In the genomic region with DNA sequence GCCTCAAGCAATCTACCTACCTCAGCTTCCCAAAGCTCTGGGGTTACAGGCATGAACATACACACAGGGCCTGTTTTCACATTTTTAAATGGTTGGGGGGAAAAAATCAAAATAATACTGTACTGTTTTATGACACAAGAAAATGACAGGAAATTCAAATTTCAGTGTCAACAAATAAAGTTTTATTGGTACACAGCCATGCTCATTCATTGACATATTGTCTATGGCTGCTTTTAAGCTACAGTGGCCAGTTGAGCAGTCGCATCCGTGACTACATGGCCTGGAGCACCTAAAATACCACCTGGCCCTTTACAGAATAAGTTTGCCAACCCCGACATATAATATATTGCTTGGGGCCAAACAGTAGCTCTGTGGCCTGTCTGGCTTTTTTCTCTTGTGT, we compare ENCODE assay signal across 14 cellular contexts. TPM values are rescaled to one million over a fixed set of nuclear protein-coding genes. Genes with fewer than 3 reads are reported as not detected.
"Had no signal": no experiment of that assay in that cellular context is flagged by ENCODE, and none has a peak within 500 bp of the region (broad histone marks: within the 10 kb centered on the region; RNA-seq: fewer than 3 reads in every experiment).

No MANE protein-coding gene starts in this region.

- H3K4me1 ChIP-seq: colonic mucosa, prostate gland had no signal

- DNase-seq: activated CD4-positive, alpha-beta memory T cell treated with anti-CD3 and anti-CD28 coated beads, Interleukin-2, amount 10 ng/mL, durations not matched to agents 7 days and 5 days; activated gamma-delta T cell treated with Interleukin-2 at 50 U/mL for 16 hours; activated naive CD8-positive, alpha-beta T cell treated with anti-CD3 and anti-CD28 coated beads, Interleukin-2, amount 10 ng/mL, durations not matched to agents 7 days and 5 days; activated T-cell treated with anti-CD3 and anti-CD28 coated beads, Interleukin-2, amount 50 U/mL, for 72 hours; effector CD4-positive, alpha-beta T cell; glutamatergic neuron; left colon; stimulated activated CD4-positive, alpha-beta T cell treated with anti-CD3 and anti-CD28 coated beads, Interleukin-4, amount 100 ng/mL, for 4 hours; T-helper 9 cell had no signal

- H3K4me3 ChIP-seq: colonic mucosa, prostate gland, SJCRH30 had no signal

- H3K27ac ChIP-seq: prostate gland, SJCRH30, VCaP had no signal

- H3K36me3 ChIP-seq: colonic mucosa, prostate gland, SJCRH30 had no signal

- ATAC-seq: activated T-cell treated with anti-CD3 and anti-CD28 coated beads, Interleukin-2, amount 50 U/mL, for 72 hours had no signal

- H3K27me3 ChIP-seq: colonic mucosa had no signal

- H3K9me3 ChIP-seq: colonic mucosa, prostate gland, SJCRH30 had no signal

RNA-seq across cellular contexts. Expression of a gene that starts 56.4 kb away (rescaled TPM):
- total RNA-seq: activated CD4-positive, alpha-beta memory T cell treated with anti-CD3 and anti-CD28 coated beads, Interleukin-2, amount 10 ng/mL, durations not matched to agents 7 days and 5 days; activated naive CD8-positive, alpha-beta T cell treated with anti-CD3 and anti-CD28 coated beads, Interleukin-2, amount 10 ng/mL, durations not matched to agents 7 days and 5 days; activated T-cell treated with anti-CD3 and anti-CD28 coated beads, Interleukin-2, amount 50 U/mL, for 72 hours; endothelial cell of umbilical vein; SJCRH30 had no signal
- polyA plus RNA-seq: endothelial cell of umbilical vein had no signal
